ENCODE assay signal across 23 cellular contexts in the genomic region with DNA sequence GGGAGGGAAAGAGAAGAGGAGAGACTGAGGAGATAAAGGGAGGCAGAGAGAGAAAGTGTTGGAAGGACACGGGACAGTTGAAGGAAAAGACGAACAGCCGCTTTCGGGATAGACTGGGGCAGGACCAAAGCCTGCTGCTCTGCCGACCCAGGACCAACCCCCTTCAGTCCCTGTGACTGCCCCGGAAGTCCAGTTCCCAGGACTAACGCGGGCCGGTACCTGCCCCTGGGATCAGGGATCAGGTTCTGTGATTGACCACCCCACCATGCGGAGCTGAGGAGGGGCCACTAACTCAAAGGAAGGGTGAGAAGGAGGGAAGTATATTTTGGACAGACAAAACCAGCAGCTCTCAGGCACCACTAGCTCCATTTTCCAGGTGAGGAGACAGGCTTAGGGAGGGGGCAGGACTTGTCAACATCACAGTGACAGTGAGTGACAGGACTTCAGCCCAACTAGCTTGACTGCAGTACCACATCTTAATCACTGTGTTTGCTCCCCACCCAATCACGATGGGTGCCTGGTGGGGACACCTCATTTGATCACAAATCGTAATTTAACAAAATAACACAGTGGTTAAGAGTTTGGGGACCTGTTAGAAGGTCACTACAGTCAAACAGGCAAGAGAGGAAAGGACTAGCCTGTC. TPM values are rescaled to one million over a fixed set of nuclear protein-coding genes. Genes with fewer than 3 reads are reported as not detected.
"Had no signal": no experiment of that assay in that cellular context is flagged by ENCODE, and none has a peak within 500 bp of the region (broad histone marks: within the 10 kb centered on the region; RNA-seq: fewer than 3 reads in every experiment).

No MANE protein-coding gene starts in this region.

- H3K4me3 ChIP-seq: colonic mucosa had no signal

- H3K4me3 Mint-ChIP-seq: activated B cell treated with CpG ODN at 0.5 μM for 24 hours; activated CD4-positive, alpha-beta memory T cell treated with anti-CD3 and anti-CD28 coated beads for 36 hours; activated CD4-positive, alpha-beta T cell treated with anti-CD3 and anti-CD28 coated beads, Interleukin-2, amount 10 ng/mL, durations not matched to agents 7 days and 5 days had no signal

- H3K36me3 ChIP-seq: colonic mucosa had no signal

- H3K27me3 ChIP-seq: colonic mucosa had no signal

- H3K4me1 Mint-ChIP-seq: activated B cell treated with CpG ODN at 0.5 μM for 24 hours had no signal

- H3K9me3 Mint-ChIP-seq: activated B cell treated with CpG ODN at 0.5 μM for 24 hours; activated CD4-positive, alpha-beta memory T cell treated with anti-CD3 and anti-CD28 coated beads for 36 hours; activated CD4-positive, alpha-beta T cell treated with anti-CD3 and anti-CD28 coated beads, Interleukin-2, amount 10 ng/mL, durations not matched to agents 7 days and 5 days; activated naive CD4-positive, alpha-beta T cell treated with anti-CD3 and anti-CD28 coated beads, Interleukin-2, amount 50 U/mL, for 72 hours had no signal

- DNase-seq: activated B cell treated with CpG ODN at 0.5 μM for 24 hours; activated CD4-positive, alpha-beta memory T cell treated with anti-CD3 and anti-CD28 coated beads for 36 hours; activated CD4-positive, alpha-beta T cell treated with anti-CD3 and anti-CD28 coated beads for 1 hour; activated CD4-positive, alpha-beta T cell treated with anti-CD3 and anti-CD28 coated beads, Interleukin-2, amount 10 ng/mL, durations not matched to agents 7 days and 5 days; activated CD8-positive, alpha-beta memory T cell treated with anti-CD3 and anti-CD28 coated beads, Interleukin-2, amount 50 U/mL, for 48 hours; activated T-cell treated with anti-CD3 and anti-CD28 coated beads, Interleukin-2, amount 50 U/mL, for 1 hour; cerebellar nuclear complex; colonic mucosa; NCI-H1048; NCI-H146; NCI-H187 treated with DMSO at 0.1 percent for 48 hours; NCI-H2107; NCI-H2171 treated with DMSO at 0.1 percent for 48 hours; NCI-H226; NCI-H510A; NCI-H526 treated with DMSO at 0.1 percent for 48 hours; NCI-H82; SIG-M5; T-helper 2 cell; T1000 had no signal

- H3K27ac Mint-ChIP-seq: activated B cell treated with CpG ODN at 0.5 μM for 24 hours; activated CD4-positive, alpha-beta memory T cell treated with anti-CD3 and anti-CD28 coated beads for 36 hours; activated naive CD4-positive, alpha-beta T cell treated with anti-CD3 and anti-CD28 coated beads, Interleukin-2, amount 50 U/mL, for 72 hours had no signal

- FAIRE-seq: TTC549 had no signal

- H3K27me3 Mint-ChIP-seq: activated CD4-positive, alpha-beta T cell treated with anti-CD3 and anti-CD28 coated beads, Interleukin-2, amount 10 ng/mL, durations not matched to agents 7 days and 5 days had no signal

- ATAC-seq: activated naive CD4-positive, alpha-beta T cell treated with anti-CD3 and anti-CD28 coated beads, Interleukin-2, amount 50 U/mL, for 72 hours had no signal

- H3K9me3 ChIP-seq: colonic mucosa had no signal

- H3K27ac ChIP-seq: colonic mucosa had no signal

- H3K36me3 Mint-ChIP-seq: activated CD4-positive, alpha-beta memory T cell treated with anti-CD3 and anti-CD28 coated beads for 36 hours; activated naive CD4-positive, alpha-beta T cell treated with anti-CD3 and anti-CD28 coated beads, Interleukin-2, amount 50 U/mL, for 72 hours had no signal

- H3K4me1 ChIP-seq: colonic mucosa had no signal

RNA-seq across cellular contexts. Expression of a gene that starts 9.8 kb away (rescaled TPM):
- total RNA-seq: OCI-LY7 had no signal
